1 cellular context compared by ENCODE assay signal in genomic region chr13:49454388-49455015, GRCh38.
TF ChIP-seq lines count a peak whose summit lies in the region.

No MANE protein-coding gene starts in this region.

TF ChIP-seq in GM12878, 131 proteins besides CTCF, POLR2A, EP300 and RAD21 (continued from another document):
- TF ChIP-seq, protein P1, sequence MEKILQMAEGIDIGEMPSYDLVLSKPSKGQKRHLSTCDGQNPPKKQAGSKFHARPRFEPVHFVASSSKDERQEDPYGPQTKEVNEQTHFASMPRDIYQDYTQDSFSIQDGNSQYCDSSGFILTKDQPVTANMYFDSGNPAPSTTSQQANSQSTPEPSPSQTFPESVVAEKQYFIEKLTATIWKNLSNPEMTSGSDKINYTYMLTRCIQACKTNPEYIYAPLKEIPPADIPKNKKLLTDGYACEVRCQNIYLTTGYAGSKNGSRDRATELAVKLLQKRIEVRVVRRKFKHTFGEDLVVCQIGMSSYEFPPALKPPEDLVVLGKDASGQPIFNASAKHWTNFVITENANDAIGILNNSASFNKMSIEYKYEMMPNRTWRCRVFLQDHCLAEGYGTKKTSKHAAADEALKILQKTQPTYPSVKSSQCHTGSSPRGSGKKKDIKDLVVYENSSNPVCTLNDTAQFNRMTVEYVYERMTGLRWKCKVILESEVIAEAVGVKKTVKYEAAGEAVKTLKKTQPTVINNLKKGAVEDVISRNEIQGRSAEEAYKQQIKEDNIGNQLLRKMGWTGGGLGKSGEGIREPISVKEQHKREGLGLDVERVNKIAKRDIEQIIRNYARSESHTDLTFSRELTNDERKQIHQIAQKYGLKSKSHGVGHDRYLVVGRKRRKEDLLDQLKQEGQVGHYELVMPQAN (conservative IDR thresholded peaks at IDR 0.05) = no peak
- no peak for TF ChIP-seq IKZF1 (conservative IDR thresholded peaks at IDR 0.05)
- TF ChIP-seq MEF2A (IDR thresholded peaks at IDR 0.05; ENCODE audit: insufficient read depth, low read depth, low read length) = peak; percentile 81
- peak; percentile 96 for TF ChIP-seq ZNF217 (IDR thresholded peaks at IDR 0.05)
- no peak for TF ChIP-seq EZH2 (IDR thresholded peaks at IDR 0.05; ENCODE audit: borderline replicate concordance, control insufficient read depth, low read depth, low read length)
TF ChIP-seq in GM12878: peak in this region for 35.
